Comparison of ENCODE assay signal across 1 cellular context in the genomic region with DNA sequence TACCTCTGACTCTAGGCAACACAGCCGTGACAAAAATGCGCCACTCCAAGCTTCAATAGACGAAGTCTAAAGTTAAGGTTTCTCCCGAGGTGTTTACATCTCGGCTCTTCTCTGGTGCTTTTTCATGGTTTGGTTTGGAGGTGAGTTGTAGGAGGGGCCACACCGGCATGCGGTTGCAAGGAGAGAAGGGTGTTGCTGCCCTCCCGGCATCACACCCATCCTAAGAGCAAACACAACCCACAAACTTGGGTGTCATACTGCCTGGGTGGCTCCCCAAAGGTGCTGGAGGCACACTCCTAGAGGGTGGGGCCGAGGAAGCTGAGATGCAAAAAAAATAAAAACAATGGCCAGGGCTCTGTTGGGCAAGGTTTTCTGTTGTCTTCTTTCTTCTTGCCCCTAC.
TF ChIP-seq lines count a peak whose summit lies in the region.

No MANE protein-coding gene starts in this region.

TF ChIP-seq in H1, 55 proteins besides CTCF, POLR2A, EP300 and RAD21:
- TF ChIP-seq CHD1 (IDR thresholded peaks at IDR 0.05; ENCODE audit: low read depth, low read length) (no peak), EGR1 (IDR thresholded peaks at IDR 0.05; ENCODE audit: borderline replicate concordance, low read depth, low read length) (no peak)
- TF ChIP-seq, protein P1, sequence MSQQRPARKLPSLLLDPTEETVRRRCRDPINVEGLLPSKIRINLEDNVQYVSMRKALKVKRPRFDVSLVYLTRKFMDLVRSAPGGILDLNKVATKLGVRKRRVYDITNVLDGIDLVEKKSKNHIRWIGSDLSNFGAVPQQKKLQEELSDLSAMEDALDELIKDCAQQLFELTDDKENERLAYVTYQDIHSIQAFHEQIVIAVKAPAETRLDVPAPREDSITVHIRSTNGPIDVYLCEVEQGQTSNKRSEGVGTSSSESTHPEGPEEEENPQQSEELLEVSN (IDR thresholded peaks at IDR 0.05) = 0 out of 2 replicates have a peak, but pooled peaks have one; percentile 13
